ENCODE assay signal across 8 cellular contexts in the genomic region with DNA sequence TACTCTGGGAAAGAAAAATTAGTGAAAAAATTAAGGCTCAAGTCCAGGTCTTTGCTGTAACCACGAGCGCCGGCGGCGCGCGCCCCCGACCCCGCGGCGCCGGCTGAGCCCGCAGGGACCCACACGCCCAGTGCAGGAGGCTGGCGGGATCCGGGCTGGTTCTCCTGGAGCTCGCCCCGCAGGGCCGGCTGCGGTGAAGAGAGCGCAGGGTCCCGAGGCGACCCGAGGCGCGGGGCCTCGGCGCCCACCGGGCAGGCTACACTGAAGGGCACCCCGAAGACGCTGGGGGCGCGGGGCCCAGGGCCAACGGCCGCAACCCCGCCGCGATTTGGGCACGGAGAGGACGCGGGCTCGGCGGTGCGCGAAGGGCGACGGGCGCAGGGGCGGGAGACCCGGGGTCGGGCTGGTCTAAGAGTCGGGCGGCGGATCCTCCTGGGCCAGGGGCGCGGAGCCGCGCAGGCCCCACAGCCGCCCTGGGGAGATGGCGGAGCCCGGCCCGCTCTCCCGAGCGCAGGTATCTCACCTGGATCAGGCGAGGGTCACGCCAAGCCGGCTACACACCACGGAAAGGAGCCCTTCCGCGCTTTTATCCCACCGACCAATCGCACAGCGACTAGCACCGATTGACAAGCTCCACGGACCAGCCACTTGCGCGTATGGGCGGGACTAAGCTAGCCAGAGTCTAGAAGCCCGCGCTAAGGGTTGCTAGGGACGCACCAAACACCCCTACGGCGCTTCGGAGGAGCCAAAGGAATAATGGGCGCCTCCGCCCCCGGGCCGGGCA. TPM values are rescaled to one million over a fixed set of nuclear protein-coding genes. Genes with fewer than 3 reads are reported as not detected.
A peak's percentile ranks its signal among the peaks of the same experiment; 100 is the strongest.
DNase-seq lines count a peak whose midpoint lies in the region; ATAC-seq, FAIRE-seq and TF ChIP-seq lines count a peak whose summit lies in the region.

A gene (minus strand): TSS at position 582 of the 784 bp plus-strand sequence. CDS start 6,440 bp downstream, outside the sequence.

- no peaks in the 10 kb centered on the region for H3K9me3 ChIP-seq in astrocyte (ENCODE audit: insufficient read depth, low read depth, low read length)
- H3K9me3 ChIP-seq in hepatocyte (ENCODE audit: low read depth): no peaks in the 10 kb centered on the region

- H3K4me3 Mint-ChIP-seq in astrocyte (ENCODE audit: unreplicated experiment): peak within 1 kb of the TSS; percentile 97

- H3K4me1 ChIP-seq in astrocyte (ENCODE audit: insufficient read depth, low read length): peaks cover 17% of the 10 kb centered on the region
- H3K4me1 ChIP-seq in hepatocyte (ENCODE audit: insufficient read depth): no peaks in the 10 kb centered on the region

- 1% methylated on average over 87 of the region's 88 CpGs for WGBS in hepatocyte (ENCODE audit: low lambda C conversion rate, missing lambda C conversion rate)

- H3K9ac ChIP-seq in astrocyte (ENCODE audit: low read length): peak within 1 kb of the TSS; percentile 79

- H3K4me2 ChIP-seq in astrocyte (ENCODE audit: low read length) (peak within 1 kb of the TSS; percentile 100), hepatocyte (peak within 1 kb of the TSS; percentile 95)

- TF ChIP-seq CTCF in astrocyte (IDR thresholded peaks at IDR 0.05; ENCODE audit: insufficient read depth, low read depth, low read length): no peak
- TF ChIP-seq CTCF in hepatocyte (IDR thresholded peaks at IDR 0.05; ENCODE audit: poor library complexity): no peak

- peak within 1 kb of the TSS; percentile 80 for H3K4me3 ChIP-seq in astrocyte (ENCODE audit: insufficient read depth, low read depth, low read length)
- H3K4me3 ChIP-seq in hepatocyte: peak within 1 kb of the TSS; percentile 84

- H3K4me1 Mint-ChIP-seq in astrocyte (ENCODE audit: low read depth, unreplicated experiment): peaks cover 19% of the 10 kb centered on the region

- no peaks in the 10 kb centered on the region for H3K9me3 Mint-ChIP-seq in astrocyte (ENCODE audit: unreplicated experiment)

- H3K79me2 ChIP-seq in astrocyte (ENCODE audit: insufficient read depth, low read length) (peaks cover 23% of the 10 kb centered on the region), hepatocyte (peaks cover 9% of the 10 kb centered on the region)

- peak within 1 kb of the TSS; percentile 53 for H3K27ac Mint-ChIP-seq in astrocyte (ENCODE audit: unreplicated experiment)

- H2AFZ ChIP-seq in astrocyte (ENCODE audit: low read depth, low read length) (peak within 1 kb of the TSS; percentile 100), hepatocyte (peak within 1 kb of the TSS; percentile 82)

- DNase-seq in NCI-H2029 treated with DMSO at 0.1 percent for 48 hours (lab: John Stamatoyannopoulos, UW) (peak; percentile 90), T-helper 22 cell (ENCODE audit: low read depth) (peak; percentile 92), astrocyte (ENCODE audit: low read depth) (peak; percentile 86), hepatocyte (ENCODE audit: low spot score) (peak; percentile 97), renal cortical epithelial cell (ENCODE audit: low read depth) (peak; percentile 93), cortex of kidney (lab: John Stamatoyannopoulos, UW) (no peak)

- no peaks in the 10 kb centered on the region for H3K27me3 Mint-ChIP-seq in astrocyte (ENCODE audit: low read depth, unreplicated experiment)

- H3K9me2 ChIP-seq in hepatocyte (replicated peaks; ENCODE audit: insufficient read depth): no peaks in the 10 kb centered on the region

- H4K20me1 ChIP-seq in astrocyte (ENCODE audit: insufficient read depth, low read length) (peaks cover 18% of the 10 kb centered on the region), hepatocyte (ENCODE audit: insufficient read depth, poor library complexity, severe bottlenecking) (no peaks in the 10 kb centered on the region)

- FAIRE-seq in astrocyte (lab: Jason Lieb, UNC): no peak

- peaks cover 2% of the 10 kb centered on the region for H3K36me3 Mint-ChIP-seq in astrocyte (ENCODE audit: low read depth, unreplicated experiment)

- H3K36me3 ChIP-seq in astrocyte (ENCODE audit: insufficient read depth, low read length): no peaks in the 10 kb centered on the region
- H3K36me3 ChIP-seq in hepatocyte (replicated peaks; ENCODE audit: insufficient read depth, low read depth): no peaks in the 10 kb centered on the region

- ATAC-seq in GM18508 (IDR thresholded peaks at IDR 0.05; ENCODE audit: insufficient read depth, unreplicated experiment): peak; percentile 55
- ATAC-seq in HG02981 (IDR thresholded peaks at IDR 0.05; ENCODE audit: unreplicated experiment): peak; percentile 81

- peak within 1 kb of the TSS; percentile 4 for H3K27ac ChIP-seq in astrocyte (ENCODE audit: low read depth, low read length)
- H3K27ac ChIP-seq in hepatocyte: no peak within 1 kb of the TSS

- H3K27me3 ChIP-seq in astrocyte (ENCODE audit: insufficient read depth, low read length): no peaks in the 10 kb centered on the region
- H3K27me3 ChIP-seq in hepatocyte: no peaks in the 10 kb centered on the region

RNA-seq across cellular contexts. Expression of the gene that starts here (rescaled TPM):
- 4.2 and 8.0 TPM in 2 replicates for total RNA-seq in astrocyte
- 3.0 and 8.8 TPM in 2 replicates for total RNA-seq in hepatocyte
- 2.5 and 2.6 TPM in 2 replicates for polyA plus RNA-seq in hepatocyte
- 3.1 and 3.9 TPM in 2 replicates for total RNA-seq in renal cortical epithelial cell
